9 cellular contexts compared by ENCODE assay signal in the genomic region with DNA sequence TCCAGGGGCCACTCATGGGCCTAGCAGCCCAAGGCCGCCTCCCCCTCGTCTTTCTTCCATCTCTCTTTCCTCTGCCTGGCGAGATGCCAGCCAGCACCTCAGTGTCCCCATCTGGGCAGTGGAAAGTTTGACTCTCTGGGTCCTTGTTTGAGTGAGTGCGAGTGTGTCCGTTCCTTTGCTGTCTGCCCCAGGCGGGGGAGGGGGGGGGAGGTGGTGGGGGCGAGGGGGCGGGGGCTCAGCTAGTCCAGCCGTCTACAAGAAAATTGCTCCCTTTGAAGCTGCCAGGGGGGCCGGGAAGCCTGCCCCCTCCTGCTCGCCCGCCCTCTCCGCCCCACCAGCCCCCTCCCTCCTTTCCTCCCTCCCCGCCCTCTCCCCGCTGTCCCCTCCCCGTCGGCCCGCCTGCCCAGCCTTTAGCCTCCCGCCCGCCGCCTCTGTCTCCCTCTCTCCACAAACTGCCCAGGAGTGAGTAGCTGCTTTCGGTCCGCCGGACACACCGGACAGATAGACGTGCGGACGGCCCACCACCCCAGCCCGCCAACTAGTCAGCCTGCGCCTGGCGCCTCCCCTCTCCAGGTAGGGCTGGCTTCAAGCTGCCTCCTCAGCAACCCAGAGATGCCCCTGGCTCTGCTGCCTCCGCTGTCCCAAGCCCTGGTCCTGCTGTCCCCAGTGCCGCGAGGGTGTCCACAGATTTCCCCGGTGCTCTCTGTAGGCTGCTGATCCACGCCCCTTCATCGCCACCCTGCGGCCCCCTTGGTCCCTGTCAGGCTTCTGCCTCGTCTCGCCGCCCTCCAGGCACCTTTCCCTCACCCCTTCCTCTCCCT. TPM values are rescaled to one million over a fixed set of nuclear protein-coding genes. Genes with fewer than 3 reads are reported as not detected.
DNase-seq lines count a peak whose midpoint lies in the region; ATAC-seq and TF ChIP-seq lines count a peak whose summit lies in the region.
"Had no signal": no experiment of that assay in that cellular context is flagged by ENCODE, and none has a peak within 500 bp of the region (broad histone marks: within the 10 kb centered on the region; RNA-seq: fewer than 3 reads in every experiment).

A gene (plus strand): TSS at position 440 of the 821 bp plus-strand sequence. CDS start 9,652 bp downstream, outside the sequence.

- no peak for TF ChIP-seq CTCF in MCF 10A (IDR thresholded peaks at IDR 0.05; ENCODE audit: unreplicated experiment)

- H3K27ac ChIP-seq in subcutaneous abdominal adipose tissue (ENCODE audit: low read depth, low read length): no peak within 1 kb of the TSS

- H3K27me3 ChIP-seq in subcutaneous abdominal adipose tissue (ENCODE audit: control insufficient read depth in 5 of 5, insufficient read depth in 4 of 5, low read length in 5 of 5): peaks cover 6 to 43% (median 27%) of the 10 kb centered on the region in 5 donors

- H3K9me3 Mint-ChIP-seq in activated T-cell treated with anti-CD3 and anti-CD28 coated beads, Interleukin-2, amount 50 U/mL, for 4 hours: no peaks in the 10 kb centered on the region
- no peaks in the 10 kb centered on the region for H3K9me3 Mint-ChIP-seq in MCF 10A (ENCODE audit: unreplicated experiment)

- intact Hi-C loops in MCF 10A (cut with micrococcal nuclease): no loop called here

- peaks cover 2% of the 10 kb centered on the region for H3K4me1 Mint-ChIP-seq in activated T-cell treated with anti-CD3 and anti-CD28 coated beads, Interleukin-2, amount 50 U/mL, for 4 hours (ENCODE audit: low read depth)
- H3K4me1 Mint-ChIP-seq in MCF 10A (ENCODE audit: insufficient read depth, unreplicated experiment): peaks cover 6% of the 10 kb centered on the region

- H3K36me3 Mint-ChIP-seq in activated T-cell treated with anti-CD3 and anti-CD28 coated beads, Interleukin-2, amount 50 U/mL, for 4 hours (ENCODE audit: insufficient read depth): no peaks in the 10 kb centered on the region
- H3K36me3 Mint-ChIP-seq in MCF 10A (ENCODE audit: insufficient read depth, unreplicated experiment): no peaks in the 10 kb centered on the region

- peak within 1 kb of the TSS; percentile 59 for H3K27ac Mint-ChIP-seq in MCF 10A (ENCODE audit: low read depth, unreplicated experiment)

- H3K27me3 Mint-ChIP-seq in activated T-cell treated with anti-CD3 and anti-CD28 coated beads, Interleukin-2, amount 50 U/mL, for 4 hours (ENCODE audit: low read depth): peaks cover 3% of the 10 kb centered on the region
- no peaks in the 10 kb centered on the region for H3K27me3 Mint-ChIP-seq in MCF 10A (ENCODE audit: insufficient read depth, unreplicated experiment)

- H3K9ac ChIP-seq in subcutaneous abdominal adipose tissue (ENCODE audit: low read length in 5 of 5): peak within 1 kb of the TSS in 1 of 5 donors; percentile 35

- peak; percentile 30 to 42 for ATAC-seq in activated T-cell treated with anti-CD3 and anti-CD28 coated beads, Interleukin-2, amount 50 U/mL, for 4 hours
- ATAC-seq in GM21367 (IDR thresholded peaks at IDR 0.05; ENCODE audit: unreplicated experiment): no peak
- ATAC-seq in GM21529 (IDR thresholded peaks at IDR 0.05; ENCODE audit: unreplicated experiment): no peak

- peaks cover 0 to 21% (median 14%) of the 10 kb centered on the region in 5 donors for H3K4me1 ChIP-seq in subcutaneous abdominal adipose tissue (ENCODE audit: control insufficient read depth in 5 of 5, insufficient read depth in 5 of 5, low read length in 5 of 5)

- H3K4me3 ChIP-seq in subcutaneous abdominal adipose tissue (ENCODE audit: low read depth in 1 of 5, low read length in 5 of 5): peak within 1 kb of the TSS in 4 of 5 donors; percentile 28 to 56 (median 46)

- BruUV-seq in MCF 10A (replicated peaks; lab: Mats Ljungman, UMichigan): no TSS peak

- CTCF ChIA-PET in MCF 10A (lab: Yijun Ruan, JAX): no interaction called here

- no peak within 1 kb of the TSS for H3K4me3 Mint-ChIP-seq in activated T-cell treated with anti-CD3 and anti-CD28 coated beads, Interleukin-2, amount 50 U/mL, for 4 hours
- H3K4me3 Mint-ChIP-seq in MCF 10A (ENCODE audit: unreplicated experiment): peak within 1 kb of the TSS; percentile 51

- POLR2A ChIA-PET in MCF 10A (lab: Yijun Ruan, JAX): interaction anchor here (0.7 kb wide), 1 partner anchor 24 kb away, joined by 3 read pairs; a partner anchor contains a TSS

- no peaks in the 10 kb centered on the region for H3K36me3 ChIP-seq in subcutaneous abdominal adipose tissue (ENCODE audit: control insufficient read depth in 5 of 5, insufficient read depth in 5 of 5, low read length in 5 of 5)

- DNase-seq in activated T-cell treated with anti-CD3 and anti-CD28 coated beads, Interleukin-2, amount 50 U/mL, for 4 hours: no peak
- DNase-seq in activated T-cell treated with anti-CD3 and anti-CD28 coated beads for 4 hours (no peak), MCF 10A (ENCODE audit: unreplicated experiment) (no peak), islet precursor cell (peak; percentile 82), UCSD-AML1 (lab: John Stamatoyannopoulos, UW; ENCODE audit: unreplicated experiment) (no peak)

- peaks cover 0 to 4% (median 0%) of the 10 kb centered on the region in 5 donors for H3K9me3 ChIP-seq in subcutaneous abdominal adipose tissue (ENCODE audit: control insufficient read depth in 5 of 5, low read length in 5 of 5)

RNA-seq across cellular contexts. Expression of the gene that starts here (rescaled TPM):
- total RNA-seq in activated T-cell treated with anti-CD3 and anti-CD28 coated beads, Interleukin-2, amount 50 U/mL, for 4 hours: under 1 TPM; 0.13 to 0.30 (median 0.16) TPM
- 1.3 and 1.4 TPM in 2 replicates for total RNA-seq in MCF 10A (2022)
- total RNA-seq: T-helper 2 cell treated with Interferon-gamma antibody and Interleukin-4, amounts not matched to agents 100 ng/mL and 5 ng/mL, for 36 hours had no signal

Comparison
In these comparisons a context has a peak if more than half of its experiments do, and no peak if none do; other contexts are left out.
1. Peak in ATAC-seq in activated T-cell treated with anti-CD3 and anti-CD28 coated beads, Interleukin-2, amount 50 U/mL, for 4 hours; RNA of the gene not detected or under 1 TPM.